In the genomic region with DNA sequence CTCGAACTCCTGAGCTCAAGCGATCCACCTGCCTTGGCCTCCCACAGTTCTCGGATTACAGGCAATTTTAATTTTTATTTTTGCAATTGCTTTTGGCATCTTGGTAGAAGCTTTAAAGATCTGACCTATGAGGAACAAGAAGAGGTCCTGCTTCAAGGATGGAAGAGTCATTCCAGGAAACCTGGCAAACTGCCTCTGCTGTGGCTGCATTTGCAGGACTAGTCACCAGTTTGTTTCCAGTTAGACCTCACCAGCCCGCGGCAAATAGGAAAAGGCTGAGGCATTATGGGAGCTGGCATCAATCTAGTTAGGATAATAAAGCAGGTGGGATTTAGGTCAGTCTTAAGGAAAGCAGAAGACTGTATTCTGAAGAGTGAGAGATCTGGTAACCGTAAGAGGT, we compare ENCODE assay signal across 23 cellular contexts. TPM values are rescaled to one million over a fixed set of nuclear protein-coding genes. Genes with fewer than 3 reads are reported as not detected.
DNase-seq lines count a peak whose midpoint lies in the region; ATAC-seq and TF ChIP-seq lines count a peak whose summit lies in the region.
"Had no signal": no experiment of that assay in that cellular context is flagged by ENCODE, and none has a peak within 500 bp of the region (broad histone marks: within the 10 kb centered on the region; RNA-seq: fewer than 3 reads in every experiment).

No MANE protein-coding gene starts in this region.

- H3K4me3 ChIP-seq in epithelial cell of esophagus (ENCODE audit: low read length) (no peak overlapping the region), thyroid gland (replicated peaks in 1 of 3) (no peak overlapping the region)
- H3K4me3 ChIP-seq: spleen, vagina had no signal

- intact Hi-C loops in thyroid gland (cut with DNase I) = no loop called here

- H3K27ac Mint-ChIP-seq in activated naive CD8-positive, alpha-beta T cell treated with anti-CD3 and anti-CD28 coated beads for 36 hours = no peak overlapping the region
- H3K27ac Mint-ChIP-seq in activated naive CD8-positive, alpha-beta T cell treated with anti-CD3 and anti-CD28 coated beads, Interleukin-2, amount 50 U/mL, for 24 hours = no peak overlapping the region
- H3K27ac Mint-ChIP-seq: activated naive CD8-positive, alpha-beta T cell; CD8-positive, alpha-beta T cell; immature natural killer cell had no signal

- peak overlapping the region; percentile 25 for H3K4me3 Mint-ChIP-seq in activated naive CD8-positive, alpha-beta T cell treated with anti-CD3 and anti-CD28 coated beads for 36 hours
- H3K4me3 Mint-ChIP-seq in activated naive CD8-positive, alpha-beta T cell treated with anti-CD3 and anti-CD28 coated beads, Interleukin-2, amount 50 U/mL, for 24 hours = no peak overlapping the region
- H3K4me3 Mint-ChIP-seq: activated naive CD8-positive, alpha-beta T cell; CD8-positive, alpha-beta T cell; immature natural killer cell had no signal

- H3K27me3 Mint-ChIP-seq in activated naive CD8-positive, alpha-beta T cell treated with anti-CD3 and anti-CD28 coated beads for 36 hours = no peaks in the 10 kb centered on the region
- H3K27me3 Mint-ChIP-seq in activated naive CD8-positive, alpha-beta T cell treated with anti-CD3 and anti-CD28 coated beads, Interleukin-2, amount 50 U/mL, for 24 hours = no peaks in the 10 kb centered on the region
- H3K27me3 Mint-ChIP-seq: activated naive CD8-positive, alpha-beta T cell had no signal

- CTCF ChIA-PET in GM10248 (lab: Yijun Ruan, JAX) = no interaction called here

- DNase-seq in activated naive CD8-positive, alpha-beta T cell treated with anti-CD3 and anti-CD28 coated beads for 36 hours = no peak
- no peak for DNase-seq in activated naive CD8-positive, alpha-beta T cell treated with anti-CD3 and anti-CD28 coated beads, Interleukin-2, amount 50 U/mL, for 24 hours
- DNase-seq in NCI-H2029 (lab: John Stamatoyannopoulos, UW) (peak; percentile 13), epithelial cell of esophagus (ENCODE audit: low read depth) (peak; percentile 68), thyroid gland (peak; percentile 51 to 57), GM10248 (ENCODE audit: extremely low spot score) (no peak)
- DNase-seq: ACHN; activated T-cell treated with anti-CD3 and anti-CD28 coated beads, Interleukin-2, amount 50 U/mL, for 48 hours; CD8-positive, alpha-beta T cell; GOT3; head of caudate nucleus; immature natural killer cell; NK-92 treated with Interleukin-12 subunit alpha and Interleukin-12 subunit beta, amount 100 ng/mL, for 24 hours; nucleus accumbens; retina; RPMI8226; SK-N-SH; spleen; substantia nigra had no signal

- TF ChIP-seq CTCF in epithelial cell of esophagus (IDR thresholded peaks at IDR 0.05; ENCODE audit: insufficient read depth, low read depth, low read length, missing control alignments) (no peak), thyroid gland (IDR thresholded peaks at IDR 0.05) (no peak), GM10248 (IDR thresholded peaks at IDR 0.05; ENCODE audit: control extremely low read depth, extremely low read depth, low read depth, missing control alignments) (no peak)

- no peak overlapping the region for H3K27ac ChIP-seq in thyroid gland

- H3K9me3 ChIP-seq in thyroid gland = no peaks in the 10 kb centered on the region
- H3K9me3 ChIP-seq: SK-N-SH, spleen, vagina had no signal

- no peaks in the 10 kb centered on the region for H3K36me3 ChIP-seq in thyroid gland
- H3K36me3 ChIP-seq: spleen, vagina had no signal

- H3K36me3 Mint-ChIP-seq in activated naive CD8-positive, alpha-beta T cell treated with anti-CD3 and anti-CD28 coated beads for 36 hours = no peaks in the 10 kb centered on the region
- no peaks in the 10 kb centered on the region for H3K36me3 Mint-ChIP-seq in activated naive CD8-positive, alpha-beta T cell treated with anti-CD3 and anti-CD28 coated beads, Interleukin-2, amount 50 U/mL, for 24 hours (ENCODE audit: low read depth)
- H3K36me3 Mint-ChIP-seq: activated naive CD8-positive, alpha-beta T cell; CD8-positive, alpha-beta T cell; immature natural killer cell had no signal

- WGBS in thyroid gland, 2 donors = 55 to 59% methylated on average over 6 of the region's 6 CpGs

- POLR2A ChIA-PET in GM10248 (lab: Yijun Ruan, JAX) = no interaction called here

- peaks cover 0 to 25% of the 10 kb centered on the region in 2 donors for H3K4me1 ChIP-seq in thyroid gland
- H3K4me1 ChIP-seq: vagina had no signal

- TF ChIP-seq POLR2A in thyroid gland (IDR thresholded peaks at IDR 0.05) = no peak

- no peak for ATAC-seq in activated naive CD8-positive, alpha-beta T cell treated with anti-CD3 and anti-CD28 coated beads, Interleukin-2, amount 50 U/mL, for 24 hours
- ATAC-seq in HG03095 (IDR thresholded peaks at IDR 0.05; ENCODE audit: unreplicated experiment) (no peak), GM19328 (IDR thresholded peaks at IDR 0.05; ENCODE audit: unreplicated experiment) (no peak)
- ATAC-seq: CD8-positive, alpha-beta T cell had no signal

- no peaks in the 10 kb centered on the region for H3K27me3 ChIP-seq in thyroid gland
- H3K27me3 ChIP-seq: vagina had no signal

- H3K4me1 Mint-ChIP-seq in activated naive CD8-positive, alpha-beta T cell treated with anti-CD3 and anti-CD28 coated beads for 36 hours = peaks cover 4% of the 10 kb centered on the region
- H3K4me1 Mint-ChIP-seq in activated naive CD8-positive, alpha-beta T cell treated with anti-CD3 and anti-CD28 coated beads, Interleukin-2, amount 50 U/mL, for 24 hours = peaks cover 6% of the 10 kb centered on the region

- H3K9me3 Mint-ChIP-seq in activated naive CD8-positive, alpha-beta T cell treated with anti-CD3 and anti-CD28 coated beads for 36 hours = no peaks in the 10 kb centered on the region
- no peaks in the 10 kb centered on the region for H3K9me3 Mint-ChIP-seq in activated naive CD8-positive, alpha-beta T cell treated with anti-CD3 and anti-CD28 coated beads, Interleukin-2, amount 50 U/mL, for 24 hours
- H3K9me3 Mint-ChIP-seq: CD8-positive, alpha-beta T cell had no signal

RNA-seq across cellular contexts. Expression of gene LAS1L, which starts 51.9 kb away (rescaled TPM):
- total RNA-seq in activated naive CD8-positive, alpha-beta T cell treated with anti-CD3 and anti-CD28 coated beads for 36 hours = 10 to 100 TPM; 76.9 to 79.8 TPM
- total RNA-seq in thyroid gland = 10 to 100 TPM; 16.4 to 23.3 (median 19.2) TPM

Comparison
In these comparisons a context has a peak if more than half of its experiments do, and no peak if none do; other contexts are left out.
1. DNase-seq: peak in NCI-H2029 (single experiment), epithelial cell of esophagus (single experiment) and thyroid gland (2 of 2); none in activated naive CD8-positive, alpha-beta T cell treated with anti-CD3 and anti-CD28 coated beads for 36 hours (single experiment), activated naive CD8-positive, alpha-beta T cell treated with anti-CD3 and anti-CD28 coated beads, Interleukin-2, amount 50 U/mL, for 24 hours (single experiment) and GM10248 (single experiment).